ENCODE assay signal across 34 cellular contexts in genomic region chr6:65248211-65248610, GRCh38.
"Had no signal": no experiment of that assay in that cellular context is flagged by ENCODE, and none has a peak within 500 bp of the region (broad histone marks: within the 10 kb centered on the region; RNA-seq: fewer than 3 reads in every experiment).

No MANE protein-coding gene starts in this region.

- H3K4me3 ChIP-seq: MG63 had no signal

- H3K27ac ChIP-seq: KMS-11 had no signal

- H3K9me3 ChIP-seq: MG63 had no signal

- H3K36me3 ChIP-seq: MG63 had no signal

- H3K27me3 ChIP-seq: MG63 had no signal

- DNase-seq: Karpas-422, Kasumi-1, MG63, MM.1S, MV-4-11, NCI-H1048, NCI-H1092, NCI-H1092 treated with DMSO at 0.1 percent for 48 hours, NCI-H1105, NCI-H1105 treated with DMSO at 0.1 percent for 48 hours, NCI-H1417, NCI-H1417 treated with DMSO at 0.1 percent for 48 hours, NCI-H1436, NCI-H1436 treated with DMSO at 0.1 percent for 48 hours, NCI-H146, NCI-H1694, NCI-H1694 treated with DMSO at 0.1 percent for 48 hours, NCI-H187, NCI-H187 treated with DMSO at 0.1 percent for 48 hours, NCI-H1930, NCI-H2029, NCI-H2029 treated with DMSO at 0.1 percent for 48 hours, NCI-H2081, NCI-H2081 treated with DMSO at 0.1 percent for 48 hours, NCI-H2107, NCI-H2171, NCI-H2171 treated with DMSO at 0.1 percent for 48 hours, NCI-H2227 treated with DMSO at 0.1 percent for 48 hours, NCI-H226, NCI-H345, NCI-H446, NCI-H446 treated with DMSO at 0.1 percent for 48 hours, NCI-H510A had no signal

- H3K9ac ChIP-seq: KMS-11 had no signal

- H3K4me2 ChIP-seq: KMS-11 had no signal
